ENCODE assay signal across 18 cellular contexts in genomic region chrX:53642326-53642725, GRCh38. TPM values are rescaled to one million over a fixed set of nuclear protein-coding genes. Genes with fewer than 3 reads are reported as not detected.
DNase-seq lines count a peak whose midpoint lies in the region; ATAC-seq and TF ChIP-seq lines count a peak whose summit lies in the region.
"Had no signal": no experiment of that assay in that cellular context is flagged by ENCODE, and none has a peak within 500 bp of the region (broad histone marks: within the 10 kb centered on the region; RNA-seq: fewer than 3 reads in every experiment).

No MANE protein-coding gene starts in this region.

- TF ChIP-seq CTCF in epithelial cell of esophagus (IDR thresholded peaks at IDR 0.05; ENCODE audit: insufficient read depth, low read depth, low read length, missing control alignments) = no peak

- H3K4me3 Mint-ChIP-seq in activated T-cell treated with anti-CD3 and anti-CD28 coated beads, Interleukin-2, amount 50 U/mL, for 72 hours = no peak overlapping the region
- H3K4me3 Mint-ChIP-seq: CD14-positive monocyte had no signal

- DNase-seq in DMS53 (lab: John Stamatoyannopoulos, UW) (peak; percentile 18), DMS53 treated with DMSO at 0.1 percent for 48 hours (lab: John Stamatoyannopoulos, UW; ENCODE audit: unreplicated experiment) (no peak), SK-N-MC (ENCODE audit: low read depth, low spot score) (no peak), epithelial cell of esophagus (ENCODE audit: low read depth) (peak; percentile 0), globus pallidus (ENCODE audit: low spot score) (no peak)
- DNase-seq in activated T-cell treated with anti-CD3 and anti-CD28 coated beads, Interleukin-2, amount 50 U/mL, for 72 hours = no peak
- DNase-seq in activated T-cell treated with anti-CD3 and anti-CD28 coated beads, Interleukin-2, amount 50 U/mL, for 1 hour = no peak
- DNase-seq: DND-41, NCI-H1694 treated with DMSO at 0.1 percent for 48 hours, NCI-H226, NCI-H524, PC-9, SIG-M5 had no signal

- H3K4me3 ChIP-seq in SK-N-MC (no peak overlapping the region), epithelial cell of esophagus (ENCODE audit: low read length) (no peak overlapping the region)
- H3K4me3 ChIP-seq: HAP-1, PC-9 had no signal

- H3K9me3 Mint-ChIP-seq in activated T-cell treated with anti-CD3 and anti-CD28 coated beads, Interleukin-2, amount 50 U/mL, for 72 hours = no peaks in the 10 kb centered on the region
- H3K9me3 Mint-ChIP-seq: CD14-positive monocyte had no signal

- H3K27ac Mint-ChIP-seq in activated T-cell treated with anti-CD3 and anti-CD28 coated beads, Interleukin-2, amount 50 U/mL, for 72 hours = peak overlapping the region; percentile 87
- H3K27ac Mint-ChIP-seq: CD14-positive monocyte had no signal

- peaks cover 87% of the 10 kb centered on the region for H3K36me3 ChIP-seq in SK-N-MC (ENCODE audit: insufficient read depth, low read length)

- no peaks in the 10 kb centered on the region for H3K9me3 ChIP-seq in SK-N-MC (ENCODE audit: low read depth, low read length)
- H3K9me3 ChIP-seq: HAP-1 had no signal

- H3K9ac ChIP-seq in SK-N-MC (ENCODE audit: insufficient read length) = no peak overlapping the region

- H3K4me1 Mint-ChIP-seq in activated T-cell treated with anti-CD3 and anti-CD28 coated beads, Interleukin-2, amount 50 U/mL, for 72 hours (ENCODE audit: low read depth) = no peaks in the 10 kb centered on the region
- H3K4me1 Mint-ChIP-seq: CD14-positive monocyte had no signal

- peaks cover 6% of the 10 kb centered on the region for H3K27me3 Mint-ChIP-seq in activated T-cell treated with anti-CD3 and anti-CD28 coated beads, Interleukin-2, amount 50 U/mL, for 72 hours (ENCODE audit: low read depth)

- H3K27ac ChIP-seq in SK-N-MC = 0 out of 2 replicates have a peak overlapping the region, but pooled peaks have one; percentile 42
- H3K27ac ChIP-seq: 22Rv1, PC-9, RWPE1 had no signal

- ATAC-seq in activated T-cell treated with anti-CD3 and anti-CD28 coated beads, Interleukin-2, amount 50 U/mL, for 72 hours (replicated peaks in 1 of 2) = peak; percentile 24 to 32
- no peak for ATAC-seq in GM18907 (IDR thresholded peaks at IDR 0.05; ENCODE audit: unreplicated experiment)

- H3K36me3 Mint-ChIP-seq in activated T-cell treated with anti-CD3 and anti-CD28 coated beads, Interleukin-2, amount 50 U/mL, for 72 hours (ENCODE audit: insufficient read depth in 2 of 2) = peaks cover 4 to 30% of the 10 kb centered on the region in 2 donors

RNA-seq across cellular contexts. Expression of gene HUWE1, which starts 44.2 kb away (rescaled TPM):
- total RNA-seq in activated T-cell treated with anti-CD3 and anti-CD28 coated beads, Interleukin-2, amount 50 U/mL, for 72 hours = 100 to 1,000 TPM; 608 to 684 TPM

Comparison
In these comparisons a context has a peak if more than half of its experiments do, and no peak if none do; other contexts are left out.
1. DNase-seq: peak in DMS53 (single experiment) and epithelial cell of esophagus (single experiment); none in DMS53 treated with DMSO at 0.1 percent for 48 hours (single experiment), activated T-cell treated with anti-CD3 and anti-CD28 coated beads, Interleukin-2, amount 50 U/mL, for 72 hours (0 of 2), activated T-cell treated with anti-CD3 and anti-CD28 coated beads, Interleukin-2, amount 50 U/mL, for 1 hour (single experiment), SK-N-MC (single experiment) and globus pallidus (single experiment).